27 cellular contexts compared by ENCODE assay signal in the genomic region with DNA sequence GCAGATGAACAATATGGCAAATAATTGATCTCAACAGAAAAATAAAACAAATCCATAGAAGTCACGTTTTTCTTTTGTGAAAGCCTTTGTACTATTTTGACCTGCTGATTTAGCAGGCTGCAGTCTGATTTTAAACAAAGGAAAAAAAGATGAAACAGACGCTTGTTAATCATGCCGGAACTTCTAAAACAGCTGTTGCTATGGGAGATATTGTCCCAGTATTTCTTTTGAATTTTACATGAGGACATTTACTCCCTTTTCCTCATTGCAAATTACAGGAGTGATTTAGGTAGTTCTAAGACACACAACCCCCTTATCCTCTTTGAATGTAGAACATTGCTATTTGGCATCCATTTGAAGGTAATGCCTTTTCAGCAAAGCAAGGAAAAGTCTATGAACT.
A peak's percentile ranks its signal among the peaks of the same experiment; 100 is the strongest.
DNase-seq lines count a peak whose midpoint lies in the region; ATAC-seq and TF ChIP-seq lines count a peak whose summit lies in the region.
"Had no signal": no experiment of that assay in that cellular context is flagged by ENCODE, and none has a peak within 500 bp of the region (broad histone marks: within the 10 kb centered on the region; RNA-seq: fewer than 3 reads in every experiment).

No MANE protein-coding gene starts in this region.

- H3K36me3 ChIP-seq in mammary epithelial cell (ENCODE audit: insufficient read depth, low read length) (no peaks in the 10 kb centered on the region), breast epithelium (no peaks in the 10 kb centered on the region), neuron (ENCODE audit: insufficient read depth, low read length) (no peaks in the 10 kb centered on the region)

- H2AFZ ChIP-seq in mammary epithelial cell (ENCODE audit: low read depth, low read length) (peak overlapping the region; percentile 5), neuron (ENCODE audit: low read depth, low read length) (peak overlapping the region; percentile 28)

- TF ChIP-seq CTCF in mammary epithelial cell (conservative IDR thresholded peaks at IDR 0.05 in 1 of 2, IDR thresholded peaks at IDR 0.05 in 1 of 2; ENCODE audit: extremely low read depth in 1 of 2, insufficient read depth in 1 of 2, low read depth in 1 of 2, low read length in 2 of 2): no peak
- no peak for TF ChIP-seq CTCF in breast epithelium (IDR thresholded peaks at IDR 0.05)
- TF ChIP-seq CTCF in fibroblast of pulmonary artery (IDR thresholded peaks at IDR 0.05; ENCODE audit: low read length, missing control alignments): no peak

- CTCF ChIA-PET in mammary epithelial cell (lab: Charles Lee; ENCODE audit: low non-redundant PET): no interaction called here

- H3K9me3 ChIP-seq in mammary epithelial cell (replicated peaks; ENCODE audit: insufficient read depth, low read length) (no peaks in the 10 kb centered on the region), breast epithelium (no peaks in the 10 kb centered on the region), neuron (ENCODE audit: low read length) (no peaks in the 10 kb centered on the region)

- dilution Hi-C loops in mammary epithelial cell (cut with HindIII; ENCODE audit: low sequenced_read_pairs): no loop called here

- in situ Hi-C loops in mammary epithelial cell (cut with MboI; ENCODE audit: low sequenced_read_pairs in 2 of 2): no loop called here

- no peak overlapping the region for H3K27ac ChIP-seq in mammary epithelial cell (ENCODE audit: insufficient read depth, low read depth, low read length)
- H3K27ac ChIP-seq in breast epithelium: no peak overlapping the region

- H3K4me2 ChIP-seq in mammary epithelial cell (ENCODE audit: insufficient read depth, low read depth, low read length): no peak overlapping the region

- BruUV-seq in mammary epithelial cell (replicated peaks; lab: Mats Ljungman, UMichigan): no TSS peak

- WGBS in mammary epithelial cell (ENCODE audit: low coverage, missing lambda C conversion rate): 57% methylated on average over 3 of the region's 3 CpGs

- DNase-seq in mammary epithelial cell: no peak
- DNase-seq in breast epithelium (ENCODE audit: low spot score in 2 of 2): no peak
- DNase-seq in fibroblast of pulmonary artery (ENCODE audit: low read depth): peak; percentile 40
- DNase-seq in NCI-H2227 treated with DMSO at 0.1 percent for 48 hours (lab: John Stamatoyannopoulos, UW): no peak
- no peak for DNase-seq in C1 segment of cervical spinal cord (lab: John Stamatoyannopoulos, UW)
- DNase-seq: activated CD4-positive, alpha-beta T cell treated with anti-CD3 and anti-CD28 coated beads for 36 hours; activated CD8-positive, alpha-beta memory T cell treated with anti-CD3 and anti-CD28 coated beads for 24 hours; activated effector memory CD4-positive, alpha-beta T cell treated with anti-CD3 and anti-CD28 coated beads, Interleukin-2, amount 50 U/mL, for 16 hours; activated naive CD8-positive, alpha-beta T cell treated with anti-CD3 and anti-CD28 coated beads, Interleukin-2, amount 10 ng/mL, durations not matched to agents 7 days and 5 days; CD4-positive, alpha-beta memory T cell; cerebellar nuclear complex; effector CD4-positive, alpha-beta T cell; foreskin melanocyte; H9; IMR-90; naive B cell; NCI-H1048; NCI-H1694 treated with DMSO at 0.1 percent for 48 hours; NCI-H2171; NCI-H510A treated with DMSO at 0.1 percent for 48 hours; stimulated activated CD4-positive, alpha-beta T cell treated with anti-CD3 and anti-CD28 coated beads, Interleukin-12 subunit alpha, Interleukin-12 subunit beta, amount 100 ng/mL, for 4 hours; stimulated activated CD4-positive, alpha-beta T cell treated with anti-CD3 and anti-CD28 coated beads, Interleukin-4, amount 100 ng/mL, for 1 hour had no signal

- H3K9ac ChIP-seq in mammary epithelial cell (ENCODE audit: insufficient read depth, low read length): no peak overlapping the region

- no peaks in the 10 kb centered on the region for H3K79me2 ChIP-seq in mammary epithelial cell (ENCODE audit: insufficient read depth, low read length)

- no peak overlapping the region for H3K4me3 ChIP-seq in mammary epithelial cell (replicated peaks in 1 of 3; ENCODE audit: insufficient read depth in 1 of 3, low read depth in 2 of 3, low read length in 3 of 3)
- no peak overlapping the region for H3K4me3 ChIP-seq in breast epithelium
- H3K4me3 ChIP-seq in fibroblast of pulmonary artery (replicated peaks; ENCODE audit: low read depth, low read length): no peak overlapping the region
- no peak overlapping the region for H3K4me3 ChIP-seq in neuron (ENCODE audit: low read length)

- H3K27me3 ChIP-seq in mammary epithelial cell (ENCODE audit: insufficient read depth, low read length) (no peaks in the 10 kb centered on the region), breast epithelium (no peaks in the 10 kb centered on the region), neuron (ENCODE audit: insufficient read depth, low read length) (no peaks in the 10 kb centered on the region)

- intact Hi-C loops in mammary epithelial cell (cut with micrococcal nuclease) (no loop called here), breast epithelium (cut with DNase I; ENCODE audit: low total_unique reads) (no loop called here)

- no peaks in the 10 kb centered on the region for H4K20me1 ChIP-seq in mammary epithelial cell (ENCODE audit: insufficient read depth, low read length)

- TF ChIP-seq POLR2A in breast epithelium (IDR thresholded peaks at IDR 0.05): no peak

- no peak for ATAC-seq in GM21825 (IDR thresholded peaks at IDR 0.05; ENCODE audit: unreplicated experiment)
- ATAC-seq in GM19035 (IDR thresholded peaks at IDR 0.05; ENCODE audit: unreplicated experiment): no peak
- ATAC-seq: activated CD4-positive, alpha-beta T cell treated with anti-CD3 and anti-CD28 coated beads for 36 hours; esophagus mucosa; stimulated activated effector memory CD8-positive, alpha-beta T cell treated with anti-CD3 and anti-CD28 coated beads, Interleukin-12 subunit alpha, Interleukin-12 subunit beta, amount 100 ng/mL, for 72 hours had no signal

- H3K4me1 ChIP-seq in mammary epithelial cell (ENCODE audit: insufficient read depth, low read length) (peaks cover 4% of the 10 kb centered on the region), breast epithelium (no peaks in the 10 kb centered on the region), neuron (ENCODE audit: insufficient read depth, low read length) (peaks cover 28% of the 10 kb centered on the region)
